In genomic region chr1:82139751-82140468, GRCh38 we compare ENCODE assay signal across 19 cellular contexts.
"Had no signal": no experiment of that assay in that cellular context is flagged by ENCODE, and none has a peak within 500 bp of the region (broad histone marks: within the 10 kb centered on the region; RNA-seq: fewer than 3 reads in every experiment).

No MANE protein-coding gene starts in this region.

- ATAC-seq: heart right ventricle; left lobe of liver; mucosa of descending colon; naive thymus-derived CD8-positive, alpha-beta T cell; sciatic nerve; stimulated activated naive B cell treated with anti-CD40 and anti-IgM and Interleukin-4, amounts not matched to agents 10 μg/mL and 1 μg/mL and 100 μg/mL, for 72 hours; stimulated activated naive CD8-positive, alpha-beta T cell treated with anti-CD3 and anti-CD28 coated beads, Interleukin-15, amount 100 ng/mL, for 72 hours; upper lobe of right lung had no signal

- H3K9me3 ChIP-seq: colonic mucosa, mucosa of descending colon, testis, tibial nerve, upper lobe of right lung, vagina had no signal

- H3K36me3 ChIP-seq: colonic mucosa, heart right ventricle, spleen, tibial nerve, upper lobe of right lung, vagina had no signal

- H3K4me3 ChIP-seq: colonic mucosa, heart right ventricle, mucosa of descending colon, spleen, testis, tibial nerve, upper lobe of right lung, vagina had no signal

- H3K27ac ChIP-seq: colonic mucosa, heart right ventricle, spleen, testis, tibial nerve, upper lobe of right lung, vagina had no signal

- DNase-seq: colonic mucosa; dermis blood vessel endothelial cell; heart right ventricle; hypothalamus; mucosa of descending colon; naive thymus-derived CD8-positive, alpha-beta T cell; posterior cingulate gyrus; spleen; stimulated activated CD4-positive, alpha-beta T cell treated with anti-CD3 and anti-CD28 coated beads, Interleukin-15, amount 100 ng/mL, for 24 hours; stimulated activated CD4-positive, alpha-beta T cell treated with anti-CD3 and anti-CD28 coated beads, Interleukin-1b, Interleukin-23, amount 100 ng/mL, for 48 hours; stimulated activated CD4-positive, alpha-beta T cell treated with anti-CD3 and anti-CD28 coated beads, Interleukin-4, amount 100 ng/mL, for 4 hours; stimulated activated naive B cell treated with anti-CD40 and anti-IgM and Interleukin-4, amounts not matched to agents 10 μg/mL and 1 μg/mL and 100 μg/mL, for 72 hours; stimulated activated naive CD8-positive, alpha-beta T cell treated with anti-CD3 and anti-CD28 coated beads, Interleukin-15, amount 100 ng/mL, for 72 hours; testis; upper lobe of right lung had no signal

- H3K27me3 ChIP-seq: colonic mucosa, heart right ventricle, spleen, testis, tibial nerve, upper lobe of right lung, vagina had no signal

- H3K4me1 ChIP-seq: colonic mucosa, heart right ventricle, spleen, testis, tibial nerve, upper lobe of right lung, vagina had no signal
